ENCODE assay signal across 28 cellular contexts in the genomic region with DNA sequence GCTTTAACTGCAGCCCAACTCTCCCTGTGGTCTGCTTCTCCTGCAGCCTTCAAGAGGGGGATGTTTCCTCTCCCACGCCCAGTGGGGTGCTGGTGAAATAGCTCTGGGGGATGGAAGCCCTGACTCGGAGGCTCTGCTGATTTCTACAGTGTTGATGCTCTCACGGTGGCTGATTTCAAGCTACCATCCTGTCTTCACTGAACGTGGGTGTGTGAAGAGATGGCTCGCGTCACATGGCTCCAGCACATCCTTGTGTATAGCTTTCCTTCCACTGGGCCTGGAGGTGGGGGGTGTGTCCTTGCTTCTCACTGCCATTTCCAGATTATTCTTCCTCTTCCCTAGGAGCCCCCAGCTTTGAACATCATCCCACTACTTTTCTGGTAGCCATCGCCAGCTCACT. TPM values are rescaled to one million over a fixed set of nuclear protein-coding genes. Genes with fewer than 3 reads are reported as not detected.
"Had no signal": no experiment of that assay in that cellular context is flagged by ENCODE, and none has a peak within 500 bp of the region (broad histone marks: within the 10 kb centered on the region; RNA-seq: fewer than 3 reads in every experiment).

No MANE protein-coding gene starts in this region.

- DNase-seq: immature natural killer cell; kidney; left colon; left lung; lower lobe of right lung; mammary epithelial cell; mesenchymal stem cell; naive B cell; natural killer cell; nephron progenitor cell; nucleus accumbens; pancreas; retina; right cardiac atrium; small intestine; spleen; stimulated activated CD4-positive, alpha-beta T cell treated with anti-CD3 and anti-CD28 coated beads, Interleukin-4, amount 100 ng/mL, for 24 hours; stimulated activated naive CD4-positive, alpha-beta T cell; tibial artery; trophoblast cell; upper lobe of right lung had no signal

- H3K9me3 ChIP-seq: left lung, lower lobe of right lung, pancreas, prostate gland, spleen, suprapubic skin, thoracic aorta, tibial artery, upper lobe of right lung had no signal

- H3K36me3 Mint-ChIP-seq: immature natural killer cell; mesothelial cell of epicardium; naive B cell; natural killer cell; stimulated activated effector memory CD8-positive, alpha-beta T cell treated with anti-CD3 and anti-CD28 coated beads, Interleukin-12 subunit alpha, Interleukin-12 subunit beta, amount 100 ng/mL, for 72 hours had no signal

- H3K4me1 Mint-ChIP-seq: immature natural killer cell; mesothelial cell of epicardium; naive B cell; natural killer cell; nephron progenitor cell; stimulated activated effector memory CD8-positive, alpha-beta T cell treated with anti-CD3 and anti-CD28 coated beads, Interleukin-12 subunit alpha, Interleukin-12 subunit beta, amount 100 ng/mL, for 72 hours had no signal

- H3K9me3 Mint-ChIP-seq: immature natural killer cell; mesothelial cell of epicardium; naive B cell; natural killer cell; nephron progenitor cell; stimulated activated effector memory CD8-positive, alpha-beta T cell treated with anti-CD3 and anti-CD28 coated beads, Interleukin-12 subunit alpha, Interleukin-12 subunit beta, amount 100 ng/mL, for 72 hours; stimulated activated naive CD8-positive, alpha-beta T cell treated with anti-CD3 and anti-CD28 coated beads, Interleukin-15, Interleukin-2, amounts not matched to agents 100 ng/mL and 50 ng/mL, for 24 hours had no signal

- H3K4me1 ChIP-seq: left lung, lower lobe of right lung, pancreas, prostate gland, spleen, suprapubic skin, tibial artery, upper lobe of right lung had no signal

- H3K36me3 ChIP-seq: left lung, lower lobe of right lung, pancreas, prostate gland, spleen, suprapubic skin, thoracic aorta, tibial artery, upper lobe of right lung had no signal

- H3K27ac ChIP-seq: left lung, lower lobe of right lung, pancreas, prostate gland, spleen, suprapubic skin, thoracic aorta, tibial artery, upper lobe of right lung had no signal

- ATAC-seq: left colon; left lung; lower lobe of right lung; natural killer cell; pancreas; right cardiac atrium; sciatic nerve; stimulated activated effector memory CD8-positive, alpha-beta T cell treated with anti-CD3 and anti-CD28 coated beads, Interleukin-12 subunit alpha, Interleukin-12 subunit beta, amount 100 ng/mL, for 72 hours; upper lobe of right lung had no signal

- H3K27ac Mint-ChIP-seq: immature natural killer cell; mesothelial cell of epicardium; natural killer cell; nephron progenitor cell; stimulated activated effector memory CD8-positive, alpha-beta T cell treated with anti-CD3 and anti-CD28 coated beads, Interleukin-12 subunit alpha, Interleukin-12 subunit beta, amount 100 ng/mL, for 72 hours; stimulated activated naive CD8-positive, alpha-beta T cell treated with anti-CD3 and anti-CD28 coated beads, Interleukin-15, Interleukin-2, amounts not matched to agents 100 ng/mL and 50 ng/mL, for 24 hours had no signal

- H3K4me3 Mint-ChIP-seq: immature natural killer cell; mesothelial cell of epicardium; naive B cell; natural killer cell; nephron progenitor cell; stimulated activated effector memory CD8-positive, alpha-beta T cell treated with anti-CD3 and anti-CD28 coated beads, Interleukin-12 subunit alpha, Interleukin-12 subunit beta, amount 100 ng/mL, for 72 hours; stimulated activated naive CD8-positive, alpha-beta T cell treated with anti-CD3 and anti-CD28 coated beads, Interleukin-15, Interleukin-2, amounts not matched to agents 100 ng/mL and 50 ng/mL, for 24 hours had no signal

- H3K4me3 ChIP-seq: left lung, lower lobe of right lung, pancreas, prostate gland, spleen, suprapubic skin, thoracic aorta, tibial artery, upper lobe of right lung had no signal

- H3K27me3 ChIP-seq: left lung, pancreas, suprapubic skin, tibial artery, upper lobe of right lung had no signal

RNA-seq across cellular contexts. Expression of gene MPP4, which starts 20.0 kb away (rescaled TPM):
- total RNA-seq: left colon, left lung, prostate gland, suprapubic skin had no signal
- polyA plus RNA-seq: immature natural killer cell, right cardiac atrium had no signal
